In genomic region chr7:102891693-102892261, GRCh38 we compare ENCODE assay signal across 10 cellular contexts. TPM values are rescaled to one million over a fixed set of nuclear protein-coding genes. Genes with fewer than 3 reads are reported as not detected.
A peak's percentile ranks its signal among the peaks of the same experiment; 100 is the strongest.
DNase-seq lines count a peak whose midpoint lies in the region; ATAC-seq and TF ChIP-seq lines count a peak whose summit lies in the region.
"Had no signal": no experiment of that assay in that cellular context is flagged by ENCODE, and none has a peak within 500 bp of the region (broad histone marks: within the 10 kb centered on the region; RNA-seq: fewer than 3 reads in every experiment).

No MANE protein-coding gene starts in this region.

- H3K36me3 ChIP-seq in brain microvascular endothelial cell (replicated peaks), result no peaks in the 10 kb centered on the region
- H3K36me3 ChIP-seq in upper lobe of left lung, result no peaks in the 10 kb centered on the region
- H3K36me3 ChIP-seq in naive thymus-derived CD4-positive, alpha-beta T cell (ENCODE audit: control insufficient read depth in 2 of 3, insufficient read depth in 3 of 3, low read length in 3 of 3), result no peaks in the 10 kb centered on the region

- no peak for ATAC-seq in upper lobe of left lung (ENCODE audit: low FRiP score in 2 of 2)
- no peak for ATAC-seq in naive thymus-derived CD4-positive, alpha-beta T cell
- no peak for ATAC-seq in GM21529 (IDR thresholded peaks at IDR 0.05; ENCODE audit: unreplicated experiment)

- no peak for TF ChIP-seq POLR2A in upper lobe of left lung (IDR thresholded peaks at IDR 0.05)

- H3K9me3 ChIP-seq in upper lobe of left lung, result no peaks in the 10 kb centered on the region
- H3K9me3 ChIP-seq in naive thymus-derived CD4-positive, alpha-beta T cell (ENCODE audit: control insufficient read depth in 2 of 3, low read length in 3 of 3), result no peaks in the 10 kb centered on the region

- CTCF ChIA-PET in AG04449 (lab: Yijun Ruan, JAX), result interaction anchor here (0.7 to 1.2 kb wide), 2 partner anchors 25 to 169 kb away, joined by 3 to 4 read pairs; no protein-coding TSS in a partner anchor
- CTCF ChIA-PET in naive thymus-derived CD4-positive, alpha-beta T cell (lab: Charles Lee), result no interaction called here

- POLR2A ChIA-PET in AG04449 (lab: Yijun Ruan, JAX), result interaction anchor here (1.5 to 2.4 kb wide), 4 partner anchors 17 to 184 kb away, joined by 3 to 13 read pairs (median 6); partner anchors contain the start of gene LRRC17
- POLR2A ChIA-PET in naive thymus-derived CD4-positive, alpha-beta T cell (lab: Charles Lee), result no interaction called here

- H3K27ac ChIP-seq in brain microvascular endothelial cell (peak overlapping the region; percentile 97), upper lobe of left lung (no peak overlapping the region)
- H3K27ac ChIP-seq in naive thymus-derived CD4-positive, alpha-beta T cell (ENCODE audit: low read depth, low read length), result no peak overlapping the region

- no peaks in the 10 kb centered on the region for H3K27me3 ChIP-seq in brain microvascular endothelial cell (replicated peaks)
- H3K27me3 ChIP-seq in upper lobe of left lung, result no peaks in the 10 kb centered on the region
- no peaks in the 10 kb centered on the region for H3K27me3 ChIP-seq in naive thymus-derived CD4-positive, alpha-beta T cell (ENCODE audit: control insufficient read depth in 2 of 2, insufficient read depth in 2 of 2, low read length in 2 of 2)

- H3K4me3 ChIP-seq in AG04449 (ENCODE audit: low read depth, low read length) (no peak overlapping the region), brain microvascular endothelial cell (ENCODE audit: low read depth, low read length) (no peak overlapping the region), upper lobe of left lung (no peak overlapping the region)
- no peak overlapping the region for H3K4me3 ChIP-seq in naive thymus-derived CD4-positive, alpha-beta T cell (ENCODE audit: low read length)

- no peak overlapping the region for H3K27ac Mint-ChIP-seq in naive thymus-derived CD4-positive, alpha-beta T cell
- H3K27ac Mint-ChIP-seq: T-helper 2 cell treated with Interferon-gamma antibody and Interleukin-4, amounts not matched to agents 5 μg/mL and 100 μg/mL, for 36 hours had no signal

- TF ChIP-seq EP300 in upper lobe of left lung (IDR thresholded peaks at IDR 0.05), result no peak

- TF ChIP-seq CTCF in AG04449 (IDR thresholded peaks at IDR 0.05; ENCODE audit: insufficient read depth, low read length, missing control alignments) (no peak), brain microvascular endothelial cell (IDR thresholded peaks at IDR 0.05; ENCODE audit: low read depth, low read length, missing control alignments) (no peak), upper lobe of left lung (IDR thresholded peaks at IDR 0.05) (no peak)

- 56 to 70% methylated on average over 1 of the region's 1 CpG for WGBS in upper lobe of left lung, 2 donors

- DNase-seq in AG04449 (ENCODE audit: low read depth, low spot score) (peak; percentile 66), M059J (ENCODE audit: low read depth) (peak; percentile 92), brain microvascular endothelial cell (peak; percentile 90), lung microvascular endothelial cell (ENCODE audit: low read depth in 2 of 2) (peak; percentile 86 to 91), upper lobe of left lung (no peak)
- no peak for DNase-seq in NK-92 treated with Interleukin-12 subunit alpha and Interleukin-12 subunit beta, amount 100 ng/mL, for 24 hours (lab: John Stamatoyannopoulos, UW)
- no peak for DNase-seq in naive thymus-derived CD4-positive, alpha-beta T cell
- DNase-seq: COR-L47 had no signal

- H3K4me3 Mint-ChIP-seq in naive thymus-derived CD4-positive, alpha-beta T cell, result no peak overlapping the region
- H3K4me3 Mint-ChIP-seq: T-helper 2 cell treated with Interferon-gamma antibody and Interleukin-4, amounts not matched to agents 5 μg/mL and 100 μg/mL, for 36 hours had no signal

- peaks cover 0 to 11% (median 4%) of the 10 kb centered on the region in 4 donors for H3K4me1 ChIP-seq in upper lobe of left lung
- no peaks in the 10 kb centered on the region for H3K4me1 ChIP-seq in naive thymus-derived CD4-positive, alpha-beta T cell (ENCODE audit: control insufficient read depth in 2 of 2, insufficient read depth in 2 of 2, low read length in 2 of 2)

- peaks cover 0 to 4% (median 0%) of the 10 kb centered on the region in 11 donors for H3K9me3 Mint-ChIP-seq in naive thymus-derived CD4-positive, alpha-beta T cell
- H3K9me3 Mint-ChIP-seq: T-helper 2 cell treated with Interferon-gamma antibody and Interleukin-4, amounts not matched to agents 5 μg/mL and 100 μg/mL, for 36 hours had no signal

- H3K4me1 Mint-ChIP-seq in naive thymus-derived CD4-positive, alpha-beta T cell, result no peaks in the 10 kb centered on the region

- peaks cover 0 to 4% (median 0%) of the 10 kb centered on the region in 5 donors for H3K27me3 Mint-ChIP-seq in naive thymus-derived CD4-positive, alpha-beta T cell

- intact Hi-C loops in naive thymus-derived CD4-positive, alpha-beta T cell (cut with micrococcal nuclease), result no loop called here

- H3K36me3 Mint-ChIP-seq in naive thymus-derived CD4-positive, alpha-beta T cell, result peaks cover 0 to 6% (median 0%) of the 10 kb centered on the region in 5 donors

- in situ Hi-C loops in brain microvascular endothelial cell (cut with HindIII; ENCODE audit: low pct_ligation_motif_present, low sequenced_read_pairs), result no loop called here

RNA-seq across cellular contexts. Expression of gene LRRC17, which starts 21.0 kb away (rescaled TPM):
- 84.3 and 108 TPM in 2 replicates for total RNA-seq in M059J (2014; rRNA removed; shearing (Covaris generic))
- total RNA-seq in lung microvascular endothelial cell (0.20 and 2.0 TPM in 2 replicates), upper lobe of left lung (1 to 10 TPM in 3 of 6 donors, under 1 TPM in 2, not detected in 1; 0.46 to 4.7 (median 3.4) TPM)
- total RNA-seq in naive thymus-derived CD4-positive, alpha-beta T cell, result 1 to 10 TPM in 1 of 5 experiments, under 1 TPM in 3, not detected in 1; 0.20 to 1.1 (median 0.38) TPM
- polyA plus RNA-seq in naive thymus-derived CD4-positive, alpha-beta T cell, result under 1 TPM; 0.24 to 0.39 TPM

Comparison
In these comparisons a context has a peak if more than half of its experiments do, and no peak if none do; other contexts are left out.
1. DNase-seq: peak in AG04449 (single experiment), M059J (single experiment), brain microvascular endothelial cell (single experiment) and lung microvascular endothelial cell (2 of 2); none in NK-92 treated with Interleukin-12 subunit alpha and Interleukin-12 subunit beta, amount 100 ng/mL, for 24 hours (single experiment), upper lobe of left lung (0 of 2) and naive thymus-derived CD4-positive, alpha-beta T cell (0 of 9).
2. RNA of gene LRRC17, which starts 21.0 kb away (total RNA-seq): 84.3 to 108 TPM in M059J; 0.46 to 4.7 TPM in upper lobe of left lung, 0.20 to 1.1 TPM in naive thymus-derived CD4-positive, alpha-beta T cell and 0.20 to 2.0 TPM in lung microvascular endothelial cell; every median in the first group is over 10 times any median in the second.